ENCODE assay signal across 19 cellular contexts in genomic region chr3:154932633-154933032, GRCh38.
"Had no signal": no experiment of that assay in that cellular context is flagged by ENCODE, and none has a peak within 500 bp of the region (broad histone marks: within the 10 kb centered on the region; RNA-seq: fewer than 3 reads in every experiment).

No MANE protein-coding gene starts in this region.

- H3K27me3 ChIP-seq: dorsolateral prefrontal cortex, esophagus squamous epithelium, hepatocyte, ovary, tibial artery, upper lobe of left lung, uterus had no signal

- H3K27ac Mint-ChIP-seq: naive thymus-derived CD8-positive, alpha-beta T cell; progenitor cell of endocrine pancreas; stimulated activated effector memory CD8-positive, alpha-beta T cell treated with anti-CD3 and anti-CD28 coated beads, Interleukin-12 subunit alpha, Interleukin-12 subunit beta, amount 100 ng/mL, for 72 hours had no signal

- H3K4me3 Mint-ChIP-seq: naive thymus-derived CD8-positive, alpha-beta T cell; neural crest cell; stimulated activated effector memory CD8-positive, alpha-beta T cell treated with anti-CD3 and anti-CD28 coated beads, Interleukin-12 subunit alpha, Interleukin-12 subunit beta, amount 100 ng/mL, for 72 hours had no signal

- H3K9me3 ChIP-seq: esophagus squamous epithelium, ovary, tibial artery, upper lobe of left lung, uterus had no signal

- DNase-seq: cortex of kidney; dorsolateral prefrontal cortex; effector memory CD4-positive, alpha-beta T cell; esophagus squamous epithelium; foreskin melanocyte; head of caudate nucleus; naive thymus-derived CD8-positive, alpha-beta T cell; ovary; right cardiac atrium; stimulated activated CD4-positive, alpha-beta T cell treated with anti-CD3 and anti-CD28 coated beads, Interleukin-4, amount 100 ng/mL, for 1 hour; stimulated activated CD8-positive, alpha-beta memory T cell treated with anti-CD3 and anti-CD28 coated beads, Interleukin-4, amount 100 ng/mL, for 48 hours; stimulated activated naive CD8-positive, alpha-beta T cell treated with anti-CD3 and anti-CD28 coated beads, Interleukin-15, Interleukin-2, amounts not matched to agents 100 U/mL and 50 U/mL, for 24 hours; tibial artery; upper lobe of left lung; uterus had no signal

- H3K4me1 ChIP-seq: esophagus squamous epithelium, tibial artery, upper lobe of left lung, uterus had no signal

- H3K4me1 Mint-ChIP-seq: naive thymus-derived CD8-positive, alpha-beta T cell; neural crest cell; stimulated activated effector memory CD8-positive, alpha-beta T cell treated with anti-CD3 and anti-CD28 coated beads, Interleukin-12 subunit alpha, Interleukin-12 subunit beta, amount 100 ng/mL, for 72 hours had no signal

- H3K4me2 ChIP-seq: hepatocyte had no signal

- H3K9me3 Mint-ChIP-seq: neural crest cell had no signal

- H3K79me2 ChIP-seq: hepatocyte had no signal

- H3K27me3 Mint-ChIP-seq: naive thymus-derived CD8-positive, alpha-beta T cell; progenitor cell of endocrine pancreas had no signal

- H3K36me3 ChIP-seq: esophagus squamous epithelium, ovary, tibial artery, upper lobe of left lung, uterus had no signal

- H3K4me3 ChIP-seq: dorsolateral prefrontal cortex, esophagus squamous epithelium, hepatocyte, ovary, tibial artery, upper lobe of left lung, uterus had no signal

- ATAC-seq: naive thymus-derived CD8-positive, alpha-beta T cell; right cardiac atrium; stimulated activated effector memory CD8-positive, alpha-beta T cell treated with anti-CD3 and anti-CD28 coated beads, Interleukin-12 subunit alpha, Interleukin-12 subunit beta, amount 100 ng/mL, for 72 hours; stimulated activated naive CD8-positive, alpha-beta T cell treated with anti-CD3 and anti-CD28 coated beads, Interleukin-15, Interleukin-2, amounts not matched to agents 100 U/mL and 50 U/mL, for 24 hours had no signal

- H3K36me3 Mint-ChIP-seq: naive thymus-derived CD8-positive, alpha-beta T cell; stimulated activated effector memory CD8-positive, alpha-beta T cell treated with anti-CD3 and anti-CD28 coated beads, Interleukin-12 subunit alpha, Interleukin-12 subunit beta, amount 100 ng/mL, for 72 hours had no signal

- H3K27ac ChIP-seq: dorsolateral prefrontal cortex, esophagus squamous epithelium, hepatocyte, ovary, tibial artery, upper lobe of left lung, uterus had no signal

- H2AFZ ChIP-seq: hepatocyte had no signal
